In genomic region chr5:59760798-59761348, GRCh38 we compare ENCODE assay signal across 1 cellular context.
TF ChIP-seq lines count a peak whose summit lies in the region.

No MANE protein-coding gene starts in this region.

TF ChIP-seq in HEK293, 187 proteins besides CTCF, POLR2A, EP300 and RAD21 (continued from another document):
- TF ChIP-seq PRDM6 (tag by site-specific recombination; IDR thresholded peaks at IDR 0.05) (peak; percentile 37; the same call in 1 of the 2 replicates), ZNF132 (tag by site-specific recombination; IDR thresholded peaks at IDR 0.05; ENCODE audit: borderline replicate concordance) (no peak), ZNF274 (IDR thresholded peaks at IDR 0.05; ENCODE audit: low read length) (no peak), ZNF274 (tag by site-specific recombination; IDR thresholded peaks at IDR 0.05; ENCODE audit: borderline replicate concordance) (no peak), ZNF350 (tag by site-specific recombination; IDR thresholded peaks at IDR 0.05) (no peak), ZNF121 (tag by site-specific recombination; IDR thresholded peaks at IDR 0.05) (no peak), ZNF514 (tag by site-specific recombination; IDR thresholded peaks at IDR 0.05) (no peak), PBX3 (CRISPR knock-in tag; IDR thresholded peaks at IDR 0.05) (no peak), ZNF155 (tag by site-specific recombination; IDR thresholded peaks at IDR 0.05) (no peak), ZNF791 (tag by site-specific recombination; IDR thresholded peaks at IDR 0.05) (no peak), ZNF280D (tag by site-specific recombination; IDR thresholded peaks at IDR 0.05) (no peak)
